Comparison of ENCODE assay signal across 30 cellular contexts in genomic region chr19:18229915-18230314, GRCh38. TPM values are rescaled to one million over a fixed set of nuclear protein-coding genes. Genes with fewer than 3 reads are reported as not detected.
"Had no signal": no experiment of that assay in that cellular context is flagged by ENCODE, and none has a peak within 500 bp of the region (broad histone marks: within the 10 kb centered on the region; RNA-seq: fewer than 3 reads in every experiment).

No MANE protein-coding gene starts in this region.

- DNase-seq: activated CD4-positive, alpha-beta T cell treated with anti-CD3 and anti-CD28 coated beads, Interleukin-2, amount 10 ng/mL, durations not matched to agents 24 days and 14 days; activated CD4-positive, alpha-beta T cell treated with anti-CD3 and anti-CD28 coated beads, Interleukin-2, amount 50 U/mL, for 4 hours; activated CD8-positive, alpha-beta T cell treated with anti-CD3 and anti-CD28 coated beads for 36 hours; activated gamma-delta T cell; activated naive CD4-positive, alpha-beta T cell treated with Interleukin-2 at 50 U/mL for 16 hours; activated T-cell treated with anti-CD3 and anti-CD28 coated beads, Interleukin-2, amount 50 U/mL, for 1 hour; activated T-cell treated with anti-CD3 and anti-CD28 coated beads, Interleukin-2, amount 50 U/mL, for 72 hours; adrenal gland; body of pancreas; NCI-H1092 treated with DMSO at 0.1 percent for 48 hours; NCI-H1417; NCI-H146; NCI-H187; NCI-H2029 treated with DMSO at 0.1 percent for 48 hours; NCI-H2107; NCI-H2171; NCI-H510A; NCI-H526; NCI-H748 treated with DMSO at 0.1 percent for 48 hours; NK-92 treated with Interleukin-12 subunit alpha and Interleukin-12 subunit beta, amount 100 ng/mL, for 24 hours; Right ventricle myocardium superior; SW 1271; T-helper 1 cell; T-helper 2 cell; T-helper 9 cell; WERI-Rb-1 had no signal

- H3K4me3 Mint-ChIP-seq: activated CD4-positive, alpha-beta T cell treated with anti-CD3 and anti-CD28 coated beads, Interleukin-2, amount 10 ng/mL, durations not matched to agents 24 days and 14 days; activated CD8-positive, alpha-beta T cell treated with anti-CD3 and anti-CD28 coated beads for 36 hours; activated naive CD4-positive, alpha-beta T cell treated with anti-CD3 and anti-CD28 coated beads, Interleukin-2, amount 50 U/mL, for 24 hours; activated T-cell treated with anti-CD3 and anti-CD28 coated beads, Interleukin-2, amount 50 U/mL, for 72 hours had no signal

- ATAC-seq: activated CD8-positive, alpha-beta T cell treated with anti-CD3 and anti-CD28 coated beads for 36 hours; activated T-cell treated with anti-CD3 and anti-CD28 coated beads, Interleukin-2, amount 50 U/mL, for 72 hours; body of pancreas had no signal

- H3K27ac ChIP-seq: adrenal gland, body of pancreas, breast epithelium, WERI-Rb-1 had no signal

- H3K36me3 ChIP-seq: adrenal gland, breast epithelium, WERI-Rb-1 had no signal

- H3K27ac Mint-ChIP-seq: activated CD8-positive, alpha-beta T cell treated with anti-CD3 and anti-CD28 coated beads for 36 hours; activated naive CD4-positive, alpha-beta T cell treated with anti-CD3 and anti-CD28 coated beads, Interleukin-2, amount 50 U/mL, for 24 hours; activated T-cell treated with anti-CD3 and anti-CD28 coated beads, Interleukin-2, amount 50 U/mL, for 72 hours; activated T-helper 2 cell treated with anti-CD3 and anti-CD28 coated beads, Interferon-gamma antibody, Interleukin-2, Interleukin-4, amounts not matched to agents 10 μg/mL and 5 μg/mL and 100 μg/mL, durations not matched to agents 14 hours and 24 hours and 36 hours had no signal

- H3K9me3 Mint-ChIP-seq: activated naive CD4-positive, alpha-beta T cell treated with anti-CD3 and anti-CD28 coated beads, Interleukin-2, amount 50 U/mL, for 24 hours; activated T-cell treated with anti-CD3 and anti-CD28 coated beads, Interleukin-2, amount 50 U/mL, for 72 hours had no signal

- H3K4me3 ChIP-seq: adrenal gland, body of pancreas, breast epithelium had no signal

- H3K9me3 ChIP-seq: adrenal gland had no signal

RNA-seq across cellular contexts. Expression of gene PDE4C, which starts 3.7 kb away (rescaled TPM):
- total RNA-seq: activated CD8-positive, alpha-beta memory T cell treated with anti-CD3 and anti-CD28 coated beads for 36 hours had no signal
